12 cellular contexts compared by ENCODE assay signal in the genomic region with DNA sequence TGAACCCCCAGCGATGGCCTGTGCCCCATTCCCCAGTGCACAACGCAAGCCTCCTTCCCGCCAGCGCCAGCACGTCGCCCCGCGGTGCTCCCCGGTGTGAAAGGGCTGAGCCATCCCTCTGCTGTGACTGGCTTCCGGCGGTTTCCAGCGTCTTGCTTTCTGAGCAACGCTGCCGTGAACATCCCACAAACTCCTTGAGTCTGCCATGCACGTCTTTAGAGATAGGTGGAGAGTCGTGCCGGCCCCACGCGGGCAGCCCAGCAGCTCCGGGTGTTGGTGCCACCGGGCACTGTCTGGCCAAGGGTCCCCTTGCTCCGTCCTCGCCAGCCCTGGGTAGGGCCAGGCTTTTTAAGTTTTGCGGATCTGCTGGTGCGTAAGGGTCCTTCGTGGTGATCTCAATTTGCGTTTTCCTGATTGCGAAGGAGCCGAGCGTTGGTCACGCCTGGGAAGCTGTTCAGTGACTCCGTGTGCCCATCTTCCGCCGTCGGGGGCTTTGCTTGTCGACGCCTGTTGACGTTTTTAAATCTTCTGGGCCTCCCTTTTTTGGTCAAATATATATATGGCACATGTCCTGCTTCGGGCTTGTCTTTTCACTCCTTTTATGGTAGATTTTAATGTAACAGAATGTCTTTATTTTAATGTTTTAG.
A peak's percentile ranks its signal among the peaks of the same experiment; 100 is the strongest.
DNase-seq lines count a peak whose midpoint lies in the region; ATAC-seq, FAIRE-seq and TF ChIP-seq lines count a peak whose summit lies in the region.
"Had no signal": no experiment of that assay in that cellular context is flagged by ENCODE, and none has a peak within 500 bp of the region (broad histone marks: within the 10 kb centered on the region; RNA-seq: fewer than 3 reads in every experiment).

No MANE protein-coding gene starts in this region.

- H3K4me1 ChIP-seq in esophagus muscularis mucosa, result peaks cover 0 to 19% (median 4%) of the 10 kb centered on the region in 4 donors

- no peak for TF ChIP-seq EP300 in esophagus muscularis mucosa (IDR thresholded peaks at IDR 0.05)

- WGBS in esophagus muscularis mucosa, result 76% methylated on average over 29 of the region's 39 CpGs

- DNase-seq in RWPE1 (ENCODE audit: low spot score) (no peak), left ventricle myocardium superior (peak; percentile 15), NCI-H1048 (lab: John Stamatoyannopoulos, UW) (no peak), esophagus muscularis mucosa (ENCODE audit: extremely low spot score) (no peak), urothelium cell line (ENCODE audit: low spot score) (no peak), COR-L47 (lab: John Stamatoyannopoulos, UW) (no peak)
- DNase-seq in activated CD8-positive, alpha-beta memory T cell treated with anti-CD3 and anti-CD28 coated beads, Interleukin-2, amount 50 U/mL, for 4 hours, result peak; percentile 44
- DNase-seq in stimulated activated CD4-positive, alpha-beta T cell treated with anti-CD3 and anti-CD28 coated beads, Interleukin-4, amount 100 ng/mL, for 24 hours, result peak; percentile 51
- DNase-seq: NCI-H1417 treated with DMSO at 0.1 percent for 48 hours, OCI-M1, transverse colon had no signal

- POLR2A ChIA-PET in RWPE1 (lab: Yijun Ruan, JAX; ENCODE audit: low non-redundant PET), result interaction anchor here (0.6 kb wide), 1 partner anchor 35 kb away, joined by 3 read pairs; no protein-coding TSS in a partner anchor

- TF ChIP-seq POLR2A in esophagus muscularis mucosa (IDR thresholded peaks at IDR 0.05; ENCODE audit: low read depth), result no peak

- no peak for ATAC-seq in left ventricle myocardium superior
- ATAC-seq: GM12878 had no signal

- H3K27ac ChIP-seq in RWPE1, result peak overlapping the region; percentile 20; the same call in 1 of the 2 replicates
- H3K27ac ChIP-seq in esophagus muscularis mucosa (replicated peaks in 1 of 4), result no peak overlapping the region
- H3K27ac ChIP-seq: transverse colon had no signal

- H3K4me3 ChIP-seq in esophagus muscularis mucosa, result no peak overlapping the region
- H3K4me3 ChIP-seq: GM12878, transverse colon had no signal

- H3K27me3 ChIP-seq in esophagus muscularis mucosa, result peaks cover 0 to 70% (median 6%) of the 10 kb centered on the region in 4 donors

- no peaks in the 10 kb centered on the region for H3K36me3 ChIP-seq in esophagus muscularis mucosa
- H3K36me3 ChIP-seq: transverse colon had no signal

- peaks cover 0 to 8% (median 7%) of the 10 kb centered on the region in 4 donors for H3K9me3 ChIP-seq in esophagus muscularis mucosa
- H3K9me3 ChIP-seq: transverse colon had no signal

- CTCF ChIA-PET in RWPE1 (lab: Yijun Ruan, JAX), result interaction anchor here (0.7 kb wide), 1 partner anchor 78 kb away, joined by 3 read pairs; no protein-coding TSS in a partner anchor

- intact Hi-C loops in left ventricle myocardium superior (cut with micrococcal nuclease), result no loop called here
- intact Hi-C loops in esophagus muscularis mucosa (cut with DNase I), result no loop called here

- TF ChIP-seq CTCF in RWPE1 (conservative IDR thresholded peaks at IDR 0.05; ENCODE audit: low read depth) (no peak), esophagus muscularis mucosa (IDR thresholded peaks at IDR 0.05) (no peak)

- FAIRE-seq in urothelium cell line (lab: Jason Lieb, UNC), result no peak
- FAIRE-seq: GM12878 had no signal

Comparison
In these comparisons a context has a peak if more than half of its experiments do, and no peak if none do; other contexts are left out.
1. DNase-seq: peak in activated CD8-positive, alpha-beta memory T cell treated with anti-CD3 and anti-CD28 coated beads, Interleukin-2, amount 50 U/mL, for 4 hours (single experiment), left ventricle myocardium superior (single experiment) and stimulated activated CD4-positive, alpha-beta T cell treated with anti-CD3 and anti-CD28 coated beads, Interleukin-4, amount 100 ng/mL, for 24 hours (single experiment); none in RWPE1 (single experiment), NCI-H1048 (single experiment), esophagus muscularis mucosa (single experiment), urothelium cell line (single experiment) and COR-L47 (single experiment).